Comparison of ENCODE assay signal across 13 cellular contexts in genomic region chr5:80301342-80301741, GRCh38. TPM values are rescaled to one million over a fixed set of nuclear protein-coding genes. Genes with fewer than 3 reads are reported as not detected.
DNase-seq lines count a peak whose midpoint lies in the region; ATAC-seq and TF ChIP-seq lines count a peak whose summit lies in the region.
"Not testable (repeated sequence)": the region's sequence is repeated elsewhere in the genome, so short reads cannot be mapped to it uniquely, and the experiment has no call there.
"Had no signal": no experiment of that assay in that cellular context is flagged by ENCODE, and none has a peak within 500 bp of the region (broad histone marks: within the 10 kb centered on the region; RNA-seq: fewer than 3 reads in every experiment).

No MANE protein-coding gene starts in this region.

- peak; percentile 68 for ATAC-seq in stimulated activated naive CD8-positive, alpha-beta T cell treated with anti-CD3 and anti-CD28 coated beads, Interleukin-15, amount 100 ng/mL, for 72 hours

- H3K9me3 Mint-ChIP-seq in osteocyte (ENCODE audit: unreplicated experiment); stimulated activated naive CD8-positive, alpha-beta T cell treated with anti-CD3 and anti-CD28 coated beads, Interleukin-15, amount 100 ng/mL, for 72 hours: not testable (repeated sequence)

- H3K27me3 Mint-ChIP-seq in osteocyte (ENCODE audit: unreplicated experiment); stimulated activated naive CD8-positive, alpha-beta T cell treated with anti-CD3 and anti-CD28 coated beads, Interleukin-15, amount 100 ng/mL, for 72 hours: not testable (repeated sequence)

- H3K4me1 Mint-ChIP-seq in osteocyte (ENCODE audit: unreplicated experiment); stimulated activated naive CD8-positive, alpha-beta T cell treated with anti-CD3 and anti-CD28 coated beads, Interleukin-15, amount 100 ng/mL, for 72 hours: not testable (repeated sequence)

- not testable (repeated sequence) for H3K36me3 Mint-ChIP-seq in osteocyte (ENCODE audit: unreplicated experiment)

- DNase-seq in osteocyte (ENCODE audit: extremely low spot score, unreplicated experiment): peak; percentile 67
- not testable (repeated sequence) for DNase-seq in stimulated activated naive CD8-positive, alpha-beta T cell treated with anti-CD3 and anti-CD28 coated beads, Interleukin-15, amount 100 ng/mL, for 72 hours

- not testable (repeated sequence) for H3K4me3 Mint-ChIP-seq in osteocyte (ENCODE audit: unreplicated experiment); stimulated activated naive CD8-positive, alpha-beta T cell treated with anti-CD3 and anti-CD28 coated beads, Interleukin-15, amount 100 ng/mL, for 72 hours

- TF ChIP-seq CTCF in osteocyte (IDR thresholded peaks at IDR 0.05): not testable (repeated sequence)

- not testable (repeated sequence) for H3K27ac Mint-ChIP-seq in osteocyte (ENCODE audit: unreplicated experiment); stimulated activated naive CD8-positive, alpha-beta T cell treated with anti-CD3 and anti-CD28 coated beads, Interleukin-15, amount 100 ng/mL, for 72 hours

RNA-seq across cellular contexts. Expression of gene SPZ1, which starts 18.5 kb away (rescaled TPM):
- not detected in 2 replicates for total RNA-seq in osteocyte
- total RNA-seq: A172; A673; B cell; Caco-2; Calu3; CD4-positive, alpha-beta memory T cell; CD4-positive, alpha-beta T cell; CD4-positive, CD25-positive, alpha-beta regulatory T cell; CD8-positive, alpha-beta memory T cell; CD8-positive, alpha-beta T cell; Daoy had no signal

RNA-seq across cellular contexts. Expression of gene SERINC5, which starts 45.5 kb away (rescaled TPM):
- 40.6 and 43.2 TPM in 2 replicates for total RNA-seq in osteocyte
